ENCODE assay signal across 1 cellular context in genomic region chr7:37031571-37032257, GRCh38.
TF ChIP-seq lines count a peak whose summit lies in the region.

No MANE protein-coding gene starts in this region.

TF ChIP-seq in GM23338, 12 proteins besides CTCF, POLR2A, EP300 and RAD21 (continued from another document):
- TF ChIP-seq ETS1 (IDR thresholded peaks at IDR 0.05) (no peak), NANOG (IDR thresholded peaks at IDR 0.05; ENCODE audit: borderline replicate concordance) (no peak), CREB1 (CRISPR knock-in tag; IDR thresholded peaks at IDR 0.05; ENCODE audit: low read depth) (no peak), POLR2AphosphoS5 (IDR thresholded peaks at IDR 0.05; ENCODE audit: low read depth) (no peak), STAT1 (IDR thresholded peaks at IDR 0.05; ENCODE audit: unreplicated experiment) (no peak), ZNF114 (CRISPR knock-in tag; IDR thresholded peaks at IDR 0.05) (no peak)
